37 cellular contexts compared by ENCODE assay signal in genomic region chr6:157083343-157083742, GRCh38.
"Had no signal": no experiment of that assay in that cellular context is flagged by ENCODE, and none has a peak within 500 bp of the region (broad histone marks: within the 10 kb centered on the region; RNA-seq: fewer than 3 reads in every experiment).

No MANE protein-coding gene starts in this region.

- DNase-seq: activated CD4-positive, alpha-beta memory T cell treated with anti-CD3 and anti-CD28 coated beads for 36 hours; activated CD4-positive, alpha-beta T cell treated with anti-CD3 and anti-CD28 coated beads for 36 hours; activated CD4-positive, alpha-beta T cell treated with anti-CD3 and anti-CD28 coated beads, Interleukin-2, amount 10 ng/mL, durations not matched to agents 24 days and 14 days; activated CD4-positive, CD25-positive, alpha-beta regulatory T cell; activated CD4-positive, CD25-positive, alpha-beta regulatory T cell treated with anti-CD3 and anti-CD28 coated beads, Interleukin-2, amount 50 U/mL, for 72 hours; activated CD8-positive, alpha-beta memory T cell treated with anti-CD3 and anti-CD28 coated beads, Interleukin-2, amount 10 ng/mL, durations not matched to agents 7 days and 5 days; activated CD8-positive, alpha-beta memory T cell treated with anti-CD3 and anti-CD28 coated beads, Interleukin-2, amount 50 U/mL, for 4 hours; activated CD8-positive, alpha-beta T cell treated with anti-CD3 and anti-CD28 coated beads, Interleukin-2, amount 10 ng/mL, durations not matched to agents 7 days and 5 days; activated effector memory CD4-positive, alpha-beta T cell treated with anti-CD3 and anti-CD28 coated beads, Interleukin-2, amount 50 U/mL, for 16 hours; activated naive CD4-positive, alpha-beta T cell treated with anti-CD3 and anti-CD28 coated beads for 36 hours; activated naive CD8-positive, alpha-beta T cell treated with anti-CD3 and anti-CD28 coated beads for 36 hours; activated naive CD8-positive, alpha-beta T cell treated with anti-CD3 and anti-CD28 coated beads, Interleukin-2, amount 50 U/mL, for 24 hours; activated T-cell treated with anti-CD3 and anti-CD28 coated beads, Interleukin-2, amount 50 U/mL, for 1 hour; activated T-cell treated with anti-CD3 and anti-CD28 coated beads, Interleukin-2, amount 50 U/mL, for 48 hours; adrenal gland; amygdala; dermis blood vessel endothelial cell; effector CD4-positive, alpha-beta T cell; effector memory CD8-positive, alpha-beta T cell; erythroblast; foreskin keratinocyte; T-helper 1 cell; T-helper 17 cell; T1000; WERI-Rb-1 had no signal

- H3K36me3 ChIP-seq: adrenal gland, breast epithelium had no signal

- ATAC-seq: activated CD4-positive, alpha-beta T cell treated with anti-CD3 and anti-CD28 coated beads for 36 hours; activated CD8-positive, alpha-beta memory T cell treated with anti-CD3 and anti-CD28 coated beads, Interleukin-2, amount 10 ng/mL, durations not matched to agents 7 days and 5 days; activated CD8-positive, alpha-beta T cell treated with anti-CD3 and anti-CD28 coated beads, Interleukin-2, amount 10 ng/mL, durations not matched to agents 7 days and 5 days; activated naive CD8-positive, alpha-beta T cell treated with anti-CD3 and anti-CD28 coated beads, Interleukin-2, amount 50 U/mL, for 24 hours; effector memory CD8-positive, alpha-beta T cell; foreskin keratinocyte; gastroesophageal sphincter; T-helper 17 cell had no signal

- H3K27ac ChIP-seq: adrenal gland, ascending aorta, breast epithelium, cardiac muscle cell, coronary artery, esophagus muscularis mucosa, foreskin keratinocyte, gastroesophageal sphincter, WERI-Rb-1 had no signal

- H3K4me3 Mint-ChIP-seq: activated CD4-positive, alpha-beta memory T cell treated with anti-CD3 and anti-CD28 coated beads for 36 hours; activated CD4-positive, alpha-beta T cell treated with anti-CD3 and anti-CD28 coated beads for 36 hours; activated CD4-positive, alpha-beta T cell treated with anti-CD3 and anti-CD28 coated beads, Interleukin-2, amount 10 ng/mL, durations not matched to agents 24 days and 14 days; activated CD8-positive, alpha-beta memory T cell treated with anti-CD3 and anti-CD28 coated beads, Interleukin-2, amount 10 ng/mL, durations not matched to agents 7 days and 5 days; activated CD8-positive, alpha-beta T cell treated with anti-CD3 and anti-CD28 coated beads, Interleukin-2, amount 10 ng/mL, durations not matched to agents 7 days and 5 days; activated naive CD4-positive, alpha-beta T cell treated with anti-CD3 and anti-CD28 coated beads for 36 hours; activated naive CD4-positive, alpha-beta T cell treated with anti-CD3 and anti-CD28 coated beads, Interleukin-2, amount 50 U/mL, for 24 hours; activated naive CD8-positive, alpha-beta T cell treated with anti-CD3 and anti-CD28 coated beads for 36 hours; activated naive CD8-positive, alpha-beta T cell treated with anti-CD3 and anti-CD28 coated beads, Interleukin-2, amount 50 U/mL, for 24 hours; activated T-helper 1 cell treated with anti-CD3 and anti-CD28 coated beads, Interleukin-12 subunit alpha, Interleukin-12 subunit beta, Interleukin-2, Interleukin-4 antibody, amounts not matched to agents 30 ng/mL and 10 ng/mL and 1 ng/mL, durations not matched to agents 14 hours and 24 hours and 36 hours; brain; central memory CD8-positive, alpha-beta T cell; effector memory CD8-positive, alpha-beta T cell; T-helper 17 cell; T-helper 2 cell treated with Interferon-gamma antibody and Interleukin-4, amounts not matched to agents 5 μg/mL and 100 μg/mL, for 36 hours had no signal

- H3K9me3 Mint-ChIP-seq: activated CD4-positive, alpha-beta memory T cell treated with anti-CD3 and anti-CD28 coated beads for 36 hours; activated CD4-positive, alpha-beta T cell treated with anti-CD3 and anti-CD28 coated beads, Interleukin-2, amount 10 ng/mL, durations not matched to agents 24 days and 14 days; activated naive CD4-positive, alpha-beta T cell treated with anti-CD3 and anti-CD28 coated beads for 36 hours; activated naive CD4-positive, alpha-beta T cell treated with anti-CD3 and anti-CD28 coated beads, Interleukin-2, amount 50 U/mL, for 24 hours; activated naive CD8-positive, alpha-beta T cell treated with anti-CD3 and anti-CD28 coated beads for 36 hours; activated naive CD8-positive, alpha-beta T cell treated with anti-CD3 and anti-CD28 coated beads, Interleukin-2, amount 50 U/mL, for 24 hours; activated T-helper 1 cell treated with anti-CD3 and anti-CD28 coated beads, Interleukin-12 subunit alpha, Interleukin-12 subunit beta, Interleukin-2, Interleukin-4 antibody, amounts not matched to agents 30 ng/mL and 10 ng/mL and 1 ng/mL, durations not matched to agents 14 hours and 24 hours and 36 hours; activated T-helper 2 cell treated with anti-CD3 and anti-CD28 coated beads, Interferon-gamma antibody, Interleukin-2, Interleukin-4, amounts not matched to agents 10 μg/mL and 5 μg/mL and 100 μg/mL, durations not matched to agents 14 hours and 24 hours and 36 hours; brain; central memory CD8-positive, alpha-beta T cell; effector memory CD8-positive, alpha-beta T cell; T-helper 2 cell treated with Interferon-gamma antibody and Interleukin-4, amounts not matched to agents 5 μg/mL and 100 μg/mL, for 36 hours had no signal

- H3K27ac Mint-ChIP-seq: activated CD4-positive, alpha-beta memory T cell treated with anti-CD3 and anti-CD28 coated beads for 36 hours; activated CD4-positive, alpha-beta T cell treated with anti-CD3 and anti-CD28 coated beads for 36 hours; activated CD4-positive, alpha-beta T cell treated with anti-CD3 and anti-CD28 coated beads, Interleukin-2, amount 10 ng/mL, durations not matched to agents 24 days and 14 days; activated CD8-positive, alpha-beta memory T cell treated with anti-CD3 and anti-CD28 coated beads, Interleukin-2, amount 10 ng/mL, durations not matched to agents 7 days and 5 days; activated CD8-positive, alpha-beta T cell treated with anti-CD3 and anti-CD28 coated beads, Interleukin-2, amount 10 ng/mL, durations not matched to agents 7 days and 5 days; activated naive CD4-positive, alpha-beta T cell treated with anti-CD3 and anti-CD28 coated beads for 36 hours; activated naive CD4-positive, alpha-beta T cell treated with anti-CD3 and anti-CD28 coated beads, Interleukin-2, amount 50 U/mL, for 24 hours; activated naive CD8-positive, alpha-beta T cell treated with anti-CD3 and anti-CD28 coated beads for 36 hours; activated naive CD8-positive, alpha-beta T cell treated with anti-CD3 and anti-CD28 coated beads, Interleukin-2, amount 50 U/mL, for 24 hours; activated T-helper 1 cell treated with anti-CD3 and anti-CD28 coated beads, Interleukin-12 subunit alpha, Interleukin-12 subunit beta, Interleukin-2, Interleukin-4 antibody, amounts not matched to agents 30 ng/mL and 10 ng/mL and 1 ng/mL, durations not matched to agents 14 hours and 24 hours and 36 hours; activated T-helper 2 cell treated with anti-CD3 and anti-CD28 coated beads, Interferon-gamma antibody, Interleukin-2, Interleukin-4, amounts not matched to agents 10 μg/mL and 5 μg/mL and 100 μg/mL, durations not matched to agents 14 hours and 24 hours and 36 hours; T-helper 2 cell treated with Interferon-gamma antibody and Interleukin-4, amounts not matched to agents 5 μg/mL and 100 μg/mL, for 36 hours had no signal

- H3K27me3 Mint-ChIP-seq: activated CD4-positive, alpha-beta memory T cell treated with anti-CD3 and anti-CD28 coated beads for 36 hours; activated CD4-positive, alpha-beta T cell treated with anti-CD3 and anti-CD28 coated beads for 36 hours; activated CD4-positive, alpha-beta T cell treated with anti-CD3 and anti-CD28 coated beads, Interleukin-2, amount 10 ng/mL, durations not matched to agents 24 days and 14 days; activated CD8-positive, alpha-beta memory T cell treated with anti-CD3 and anti-CD28 coated beads, Interleukin-2, amount 10 ng/mL, durations not matched to agents 7 days and 5 days; activated naive CD4-positive, alpha-beta T cell treated with anti-CD3 and anti-CD28 coated beads, Interleukin-2, amount 50 U/mL, for 24 hours; activated naive CD8-positive, alpha-beta T cell treated with anti-CD3 and anti-CD28 coated beads for 36 hours; activated naive CD8-positive, alpha-beta T cell treated with anti-CD3 and anti-CD28 coated beads, Interleukin-2, amount 50 U/mL, for 24 hours; central memory CD8-positive, alpha-beta T cell; effector memory CD8-positive, alpha-beta T cell; T-helper 17 cell had no signal

- H3K4me3 ChIP-seq: adrenal gland, ascending aorta, breast epithelium, cardiac muscle cell, coronary artery, esophagus muscularis mucosa, gastroesophageal sphincter had no signal

- H3K4me1 ChIP-seq: breast epithelium, foreskin keratinocyte had no signal

- H3K9me3 ChIP-seq: adrenal gland, ascending aorta, breast epithelium, esophagus muscularis mucosa, gastroesophageal sphincter had no signal

- H3K27me3 ChIP-seq: adrenal gland, ascending aorta, breast epithelium, cardiac muscle cell, esophagus muscularis mucosa, foreskin keratinocyte, gastroesophageal sphincter had no signal
